21 cellular contexts compared by ENCODE assay signal in genomic region chr6:7546832-7547714, GRCh38. TPM values are rescaled to one million over a fixed set of nuclear protein-coding genes. Genes with fewer than 3 reads are reported as not detected.
DNase-seq lines count a peak whose midpoint lies in the region; ATAC-seq, FAIRE-seq and TF ChIP-seq lines count a peak whose summit lies in the region.
"Had no signal": no experiment of that assay in that cellular context is flagged by ENCODE, and none has a peak within 500 bp of the region (broad histone marks: within the 10 kb centered on the region; RNA-seq: fewer than 3 reads in every experiment).

No MANE protein-coding gene starts in this region.

- no peak overlapping the region for H2AK5ac ChIP-seq in mesendoderm (ENCODE audit: low read length)

- no peak overlapping the region for H2AFZ ChIP-seq in PC-3 (ENCODE audit: low read length)

- peaks cover 62% of the 10 kb centered on the region for H3K27me3 Mint-ChIP-seq in T-helper 2 cell treated with Interferon-gamma antibody and Interleukin-4, amounts not matched to agents 5 μg/mL and 100 μg/mL, for 36 hours (ENCODE audit: low read depth)

- H3K4me3 Mint-ChIP-seq in T-helper 2 cell treated with Interferon-gamma antibody and Interleukin-4, amounts not matched to agents 5 μg/mL and 100 μg/mL, for 36 hours, result no peak overlapping the region
- H3K4me3 Mint-ChIP-seq: activated CD4-positive, alpha-beta T cell treated with anti-CD3 and anti-CD28 coated beads, Interleukin-2, amount 10 ng/mL, durations not matched to agents 7 days and 5 days; T-cell had no signal

- peak; percentile 87 for FAIRE-seq in bronchial epithelial cell (lab: Jason Lieb, UNC)
- FAIRE-seq: GM12891, HTR-8/SVneo had no signal

- no peak for ATAC-seq in PC-3
- no peak for ATAC-seq in GM18868 (IDR thresholded peaks at IDR 0.05; ENCODE audit: unreplicated experiment)
- ATAC-seq: T-cell had no signal

- H3K36me3 ChIP-seq in PC-3 (ENCODE audit: low read depth, low read length) (no peaks in the 10 kb centered on the region), bronchial epithelial cell (ENCODE audit: control insufficient read depth, insufficient read depth, low read length) (peaks cover 20% of the 10 kb centered on the region), mesendoderm (ENCODE audit: control insufficient read depth, insufficient read depth, low read length) (no peaks in the 10 kb centered on the region), thyroid gland (no peaks in the 10 kb centered on the region)

- POLR2A ChIA-PET in PC-3 (lab: Charles Lee; ENCODE audit: unreplicated experiment), result interaction anchor here (0.6 kb wide), 1 partner anchor 401 kb away, joined by 3 read pairs; no protein-coding TSS in a partner anchor

- H3K27ac ChIP-seq in PC-3 (ENCODE audit: low read length), result no peak overlapping the region
- no peak overlapping the region for H3K27ac ChIP-seq in mesendoderm (ENCODE audit: low read depth, low read length)
- H3K27ac ChIP-seq in thyroid gland, result peak overlapping the region; percentile 41 to 83 (median 75)

- H3K9ac ChIP-seq in PC-3 (ENCODE audit: low read length), result no peak overlapping the region
- H3K9ac ChIP-seq in mesendoderm (ENCODE audit: low read length), result no peak overlapping the region

- intact Hi-C loops in PC-3 (cut with micrococcal nuclease), result no loop called here
- intact Hi-C loops in thyroid gland (cut with DNase I), result no loop called here

- H3K4me3 ChIP-seq in PC-3 (ENCODE audit: low read length), result no peak overlapping the region
- H3K4me3 ChIP-seq in bronchial epithelial cell (ENCODE audit: low read depth, low read length), result no peak overlapping the region
- H3K4me3 ChIP-seq in mesendoderm (ENCODE audit: low read length), result no peak overlapping the region
- H3K4me3 ChIP-seq in thyroid gland (replicated peaks in 1 of 3), result no peak overlapping the region

- peak; percentile 49 for DNase-seq in PC-3
- DNase-seq in bronchial epithelial cell (ENCODE audit: low read depth), result peak; percentile 56
- DNase-seq in mesendoderm, result peak; percentile 5
- peak; percentile 19 to 27 for DNase-seq in thyroid gland
- DNase-seq in T-helper 2 cell treated with Interferon-gamma antibody and Interleukin-4, amounts not matched to agents 5 μg/mL and 100 μg/mL, for 36 hours (ENCODE audit: low spot score), result no peak
- no peak for DNase-seq in NCI-H226
- DNase-seq: activated CD4-positive, alpha-beta T cell treated with anti-CD3 and anti-CD28 coated beads, Interleukin-2, amount 10 ng/mL, durations not matched to agents 7 days and 5 days; activated CD8-positive, alpha-beta memory T cell treated with anti-CD3 and anti-CD28 coated beads, Interleukin-2, amount 50 U/mL, for 4 hours; activated gamma-delta T cell treated with Interleukin-2 at 50 U/mL for 16 hours; AML-193; amygdala; cerebellar nuclear complex; foreskin melanocyte; GF-D8; NCI-H187; NK-92 treated with Interleukin-12 subunit alpha and Interleukin-12 subunit beta, amount 100 ng/mL, for 24 hours; stimulated activated CD4-positive, alpha-beta T cell treated with anti-CD3 and anti-CD28 coated beads, Interleukin-2, amount 100 ng/mL, for 48 hours; T-cell had no signal

- peaks cover 51% of the 10 kb centered on the region for H4K20me1 ChIP-seq in PC-3 (ENCODE audit: low read length)

- no peaks in the 10 kb centered on the region for H3K9me2 ChIP-seq in PC-3 (replicated peaks; ENCODE audit: low read length)

- H3F3A ChIP-seq in PC-3 (ENCODE audit: low read length, unreplicated experiment), result peaks cover 3% of the 10 kb centered on the region

- no peak for TF ChIP-seq POLR2A in thyroid gland (IDR thresholded peaks at IDR 0.05)

- no peaks in the 10 kb centered on the region for H3K27me3 ChIP-seq in PC-3 (ENCODE audit: low read length)
- no peaks in the 10 kb centered on the region for H3K27me3 ChIP-seq in bronchial epithelial cell (ENCODE audit: control insufficient read depth, insufficient read depth, low read length)
- no peaks in the 10 kb centered on the region for H3K27me3 ChIP-seq in mesendoderm (ENCODE audit: insufficient read depth, low read length, poor library complexity)
- no peaks in the 10 kb centered on the region for H3K27me3 ChIP-seq in thyroid gland

- peaks cover 93% of the 10 kb centered on the region for H3K79me2 ChIP-seq in PC-3 (ENCODE audit: low read length)
- H3K79me2 ChIP-seq in mesendoderm (ENCODE audit: control insufficient read depth, insufficient read depth, low read length), result peaks cover 15% of the 10 kb centered on the region

- no peak overlapping the region for H3K4ac ChIP-seq in mesendoderm (ENCODE audit: low read depth, low read length)

- H3K9me3 Mint-ChIP-seq in T-helper 2 cell treated with Interferon-gamma antibody and Interleukin-4, amounts not matched to agents 5 μg/mL and 100 μg/mL, for 36 hours, result no peaks in the 10 kb centered on the region
- H3K9me3 Mint-ChIP-seq: activated CD4-positive, alpha-beta T cell treated with anti-CD3 and anti-CD28 coated beads, Interleukin-2, amount 10 ng/mL, durations not matched to agents 7 days and 5 days; T-cell had no signal

- H3K27ac Mint-ChIP-seq in T-helper 2 cell treated with Interferon-gamma antibody and Interleukin-4, amounts not matched to agents 5 μg/mL and 100 μg/mL, for 36 hours, result no peak overlapping the region
- H3K27ac Mint-ChIP-seq: activated CD4-positive, alpha-beta T cell treated with anti-CD3 and anti-CD28 coated beads, Interleukin-2, amount 10 ng/mL, durations not matched to agents 7 days and 5 days; T-cell had no signal

- H2BK120ac ChIP-seq in mesendoderm (ENCODE audit: low read depth, low read length), result no peak overlapping the region

- H3K56ac ChIP-seq in mesendoderm (ENCODE audit: low read length), result no peak overlapping the region

- WGBS in mesendoderm (ENCODE audit: extremely low coverage, insufficient coverage, low lambda C conversion rate), result no CpG with 5 or more reads among the region's 9 CpGs
- WGBS in thyroid gland, 2 donors, result 84 to 85% methylated on average over 9 of the region's 9 CpGs

- TF ChIP-seq CTCF in PC-3 (conservative IDR thresholded peaks at IDR 0.05; ENCODE audit: low read depth, low read length), result no peak
- TF ChIP-seq CTCF in bronchial epithelial cell (IDR thresholded peaks at IDR 0.05; ENCODE audit: insufficient read depth, low read length, severe bottlenecking), result no peak
- no peak for TF ChIP-seq CTCF in thyroid gland (IDR thresholded peaks at IDR 0.05)

- no peak overlapping the region for H2BK15ac ChIP-seq in mesendoderm (replicated peaks; ENCODE audit: low read depth)

- H3K4me2 ChIP-seq in PC-3 (ENCODE audit: low read length) (no peak overlapping the region), mesendoderm (ENCODE audit: low read length) (no peak overlapping the region)

- H3K36me3 Mint-ChIP-seq in T-helper 2 cell treated with Interferon-gamma antibody and Interleukin-4, amounts not matched to agents 5 μg/mL and 100 μg/mL, for 36 hours (ENCODE audit: low read depth), result no peaks in the 10 kb centered on the region
- H3K36me3 Mint-ChIP-seq: T-cell had no signal

- H3K4me1 ChIP-seq in PC-3 (ENCODE audit: insufficient read depth, low read length) (peaks cover 61% of the 10 kb centered on the region), mesendoderm (ENCODE audit: control insufficient read depth, low read depth, low read length) (peaks cover 9% of the 10 kb centered on the region), thyroid gland (peaks cover 56 to 58% of the 10 kb centered on the region in 2 donors)

- H4K5ac ChIP-seq in mesendoderm (ENCODE audit: low read length), result no peak overlapping the region

- CTCF ChIA-PET in PC-3 (lab: Charles Lee), result no interaction called here

- peaks cover 11% of the 10 kb centered on the region for H3K79me1 ChIP-seq in mesendoderm (ENCODE audit: low read length)

- no peak overlapping the region for H3K23ac ChIP-seq in mesendoderm (ENCODE audit: low read length)

- no peaks in the 10 kb centered on the region for H3K4me1 Mint-ChIP-seq in T-helper 2 cell treated with Interferon-gamma antibody and Interleukin-4, amounts not matched to agents 5 μg/mL and 100 μg/mL, for 36 hours (ENCODE audit: low read depth)

- no peak overlapping the region for H3K18ac ChIP-seq in mesendoderm (ENCODE audit: low read length)

- no TSS peak for BruUV-seq in PC-3 (replicated peaks; lab: Mats Ljungman, UMichigan)

- H2BK5ac ChIP-seq in mesendoderm (ENCODE audit: low read length), result no peak overlapping the region

- no peak overlapping the region for H4K8ac ChIP-seq in mesendoderm (ENCODE audit: low read depth, low read length)

- H3K9me3 ChIP-seq in PC-3 (ENCODE audit: low read length) (no peaks in the 10 kb centered on the region), thyroid gland (no peaks in the 10 kb centered on the region)

RNA-seq across cellular contexts. Expression of gene DSP, which starts 5.6 kb away (rescaled TPM):
- total RNA-seq in PC-3 (2014; rRNA removed), result 54.7 and 71.6 TPM in 2 replicates
- 394 and 699 TPM in 2 replicates for total RNA-seq in bronchial epithelial cell
- 19.9 TPM for polyA plus RNA-seq in mesendoderm (2013, experiment 1 of 2)
- 19.4 TPM for polyA plus RNA-seq in mesendoderm (2013, experiment 2 of 2)
- total RNA-seq in thyroid gland, result 100 to 1,000 TPM; 122 to 176 (median 145) TPM

RNA-seq across cellular contexts. Expression of gene SNRNP48, which starts 42.9 kb away (rescaled TPM):
- total RNA-seq in PC-3 (2014; rRNA removed) (7.0 and 7.7 TPM in 2 replicates), bronchial epithelial cell (10.0 and 12.8 TPM in 2 replicates), thyroid gland (10 to 100 TPM; 11.2 to 28.8 (median 20.1) TPM)
- polyA plus RNA-seq in mesendoderm (2013, experiment 1 of 2), result 14.1 TPM
- 13.7 TPM for polyA plus RNA-seq in mesendoderm (2013, experiment 2 of 2)

Comparison
In these comparisons a context has a peak if more than half of its experiments do, and no peak if none do; other contexts are left out.
1. DNase-seq: peak in PC-3 (single experiment), bronchial epithelial cell (single experiment), mesendoderm (single experiment) and thyroid gland (2 of 2); none in T-helper 2 cell treated with Interferon-gamma antibody and Interleukin-4, amounts not matched to agents 5 μg/mL and 100 μg/mL, for 36 hours (single experiment) and NCI-H226 (single experiment).
2. H3K27ac ChIP-seq: peak in thyroid gland (3 of 3); none in PC-3 (single experiment) and mesendoderm (single experiment).